Comparison of ENCODE assay signal across 1 cellular context in genomic region chr22:37501176-37501609, GRCh38.
TF ChIP-seq lines count a peak whose summit lies in the region.

No MANE protein-coding gene starts in this region.

TF ChIP-seq in HepG2, 621 proteins besides CTCF, POLR2A, EP300 and RAD21 (continued from another document):
- TF ChIP-seq, protein P1, sequence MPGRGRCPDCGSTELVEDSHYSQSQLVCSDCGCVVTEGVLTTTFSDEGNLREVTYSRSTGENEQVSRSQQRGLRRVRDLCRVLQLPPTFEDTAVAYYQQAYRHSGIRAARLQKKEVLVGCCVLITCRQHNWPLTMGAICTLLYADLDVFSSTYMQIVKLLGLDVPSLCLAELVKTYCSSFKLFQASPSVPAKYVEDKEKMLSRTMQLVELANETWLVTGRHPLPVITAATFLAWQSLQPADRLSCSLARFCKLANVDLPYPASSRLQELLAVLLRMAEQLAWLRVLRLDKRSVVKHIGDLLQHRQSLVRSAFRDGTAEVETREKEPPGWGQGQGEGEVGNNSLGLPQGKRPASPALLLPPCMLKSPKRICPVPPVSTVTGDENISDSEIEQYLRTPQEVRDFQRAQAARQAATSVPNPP (CRISPR knock-in tag; IDR thresholded peaks at IDR 0.05) = no peak; the same call in 1 of the 2 replicates
- TF ChIP-seq ZNF878 (CRISPR knock-in tag; IDR thresholded peaks at IDR 0.05) (no peak), AGO1 (IDR thresholded peaks at IDR 0.05; ENCODE audit: low read depth, low read length, poor library complexity, severe bottlenecking) (peak; percentile 53), CREM (IDR thresholded peaks at IDR 0.05) (no peak), CREM (CRISPR knock-in tag; IDR thresholded peaks at IDR 0.05) (no peak), PHF21A (CRISPR knock-in tag; IDR thresholded peaks at IDR 0.05) (no peak)
TF ChIP-seq in HepG2: peak in this region for 25.
